ENCODE assay signal across 1 cellular context in the genomic region with DNA sequence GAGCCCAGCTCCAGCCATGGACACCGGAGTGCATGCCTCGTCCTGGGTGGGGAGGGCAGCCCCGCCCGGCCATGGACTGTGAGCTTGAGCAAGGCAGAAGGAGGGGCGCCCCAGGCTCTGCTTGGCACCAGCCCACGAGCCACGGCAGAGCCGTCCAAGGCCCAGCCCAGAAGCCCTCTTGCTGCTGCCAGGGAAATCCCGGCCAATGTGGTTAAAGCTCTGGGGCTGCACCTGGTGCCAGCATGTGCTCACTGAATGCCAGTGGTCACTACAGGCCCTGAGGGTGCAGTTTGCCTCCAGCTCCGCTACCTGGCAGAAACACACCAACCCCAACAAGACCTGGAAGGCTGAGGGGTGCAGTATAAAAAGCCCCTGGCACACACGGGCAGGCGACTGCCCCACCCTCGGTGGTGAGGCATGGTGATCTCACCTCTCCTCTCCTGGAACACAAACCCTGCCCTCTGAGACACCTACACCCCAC.
TF ChIP-seq lines count a peak whose summit lies in the region.

No MANE protein-coding gene starts in this region.

TF ChIP-seq in GM23338, 12 proteins besides CTCF, POLR2A, EP300 and RAD21 (continued from another document):
- TF ChIP-seq, protein P1, sequence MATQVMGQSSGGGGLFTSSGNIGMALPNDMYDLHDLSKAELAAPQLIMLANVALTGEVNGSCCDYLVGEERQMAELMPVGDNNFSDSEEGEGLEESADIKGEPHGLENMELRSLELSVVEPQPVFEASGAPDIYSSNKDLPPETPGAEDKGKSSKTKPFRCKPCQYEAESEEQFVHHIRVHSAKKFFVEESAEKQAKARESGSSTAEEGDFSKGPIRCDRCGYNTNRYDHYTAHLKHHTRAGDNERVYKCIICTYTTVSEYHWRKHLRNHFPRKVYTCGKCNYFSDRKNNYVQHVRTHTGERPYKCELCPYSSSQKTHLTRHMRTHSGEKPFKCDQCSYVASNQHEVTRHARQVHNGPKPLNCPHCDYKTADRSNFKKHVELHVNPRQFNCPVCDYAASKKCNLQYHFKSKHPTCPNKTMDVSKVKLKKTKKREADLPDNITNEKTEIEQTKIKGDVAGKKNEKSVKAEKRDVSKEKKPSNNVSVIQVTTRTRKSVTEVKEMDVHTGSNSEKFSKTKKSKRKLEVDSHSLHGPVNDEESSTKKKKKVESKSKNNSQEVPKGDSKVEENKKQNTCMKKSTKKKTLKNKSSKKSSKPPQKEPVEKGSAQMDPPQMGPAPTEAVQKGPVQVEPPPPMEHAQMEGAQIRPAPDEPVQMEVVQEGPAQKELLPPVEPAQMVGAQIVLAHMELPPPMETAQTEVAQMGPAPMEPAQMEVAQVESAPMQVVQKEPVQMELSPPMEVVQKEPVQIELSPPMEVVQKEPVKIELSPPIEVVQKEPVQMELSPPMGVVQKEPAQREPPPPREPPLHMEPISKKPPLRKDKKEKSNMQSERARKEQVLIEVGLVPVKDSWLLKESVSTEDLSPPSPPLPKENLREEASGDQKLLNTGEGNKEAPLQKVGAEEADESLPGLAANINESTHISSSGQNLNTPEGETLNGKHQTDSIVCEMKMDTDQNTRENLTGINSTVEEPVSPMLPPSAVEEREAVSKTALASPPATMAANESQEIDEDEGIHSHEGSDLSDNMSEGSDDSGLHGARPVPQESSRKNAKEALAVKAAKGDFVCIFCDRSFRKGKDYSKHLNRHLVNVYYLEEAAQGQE (IDR thresholded peaks at IDR 0.05; ENCODE audit: unreplicated experiment) = no peak
- TF ChIP-seq, protein P2, sequence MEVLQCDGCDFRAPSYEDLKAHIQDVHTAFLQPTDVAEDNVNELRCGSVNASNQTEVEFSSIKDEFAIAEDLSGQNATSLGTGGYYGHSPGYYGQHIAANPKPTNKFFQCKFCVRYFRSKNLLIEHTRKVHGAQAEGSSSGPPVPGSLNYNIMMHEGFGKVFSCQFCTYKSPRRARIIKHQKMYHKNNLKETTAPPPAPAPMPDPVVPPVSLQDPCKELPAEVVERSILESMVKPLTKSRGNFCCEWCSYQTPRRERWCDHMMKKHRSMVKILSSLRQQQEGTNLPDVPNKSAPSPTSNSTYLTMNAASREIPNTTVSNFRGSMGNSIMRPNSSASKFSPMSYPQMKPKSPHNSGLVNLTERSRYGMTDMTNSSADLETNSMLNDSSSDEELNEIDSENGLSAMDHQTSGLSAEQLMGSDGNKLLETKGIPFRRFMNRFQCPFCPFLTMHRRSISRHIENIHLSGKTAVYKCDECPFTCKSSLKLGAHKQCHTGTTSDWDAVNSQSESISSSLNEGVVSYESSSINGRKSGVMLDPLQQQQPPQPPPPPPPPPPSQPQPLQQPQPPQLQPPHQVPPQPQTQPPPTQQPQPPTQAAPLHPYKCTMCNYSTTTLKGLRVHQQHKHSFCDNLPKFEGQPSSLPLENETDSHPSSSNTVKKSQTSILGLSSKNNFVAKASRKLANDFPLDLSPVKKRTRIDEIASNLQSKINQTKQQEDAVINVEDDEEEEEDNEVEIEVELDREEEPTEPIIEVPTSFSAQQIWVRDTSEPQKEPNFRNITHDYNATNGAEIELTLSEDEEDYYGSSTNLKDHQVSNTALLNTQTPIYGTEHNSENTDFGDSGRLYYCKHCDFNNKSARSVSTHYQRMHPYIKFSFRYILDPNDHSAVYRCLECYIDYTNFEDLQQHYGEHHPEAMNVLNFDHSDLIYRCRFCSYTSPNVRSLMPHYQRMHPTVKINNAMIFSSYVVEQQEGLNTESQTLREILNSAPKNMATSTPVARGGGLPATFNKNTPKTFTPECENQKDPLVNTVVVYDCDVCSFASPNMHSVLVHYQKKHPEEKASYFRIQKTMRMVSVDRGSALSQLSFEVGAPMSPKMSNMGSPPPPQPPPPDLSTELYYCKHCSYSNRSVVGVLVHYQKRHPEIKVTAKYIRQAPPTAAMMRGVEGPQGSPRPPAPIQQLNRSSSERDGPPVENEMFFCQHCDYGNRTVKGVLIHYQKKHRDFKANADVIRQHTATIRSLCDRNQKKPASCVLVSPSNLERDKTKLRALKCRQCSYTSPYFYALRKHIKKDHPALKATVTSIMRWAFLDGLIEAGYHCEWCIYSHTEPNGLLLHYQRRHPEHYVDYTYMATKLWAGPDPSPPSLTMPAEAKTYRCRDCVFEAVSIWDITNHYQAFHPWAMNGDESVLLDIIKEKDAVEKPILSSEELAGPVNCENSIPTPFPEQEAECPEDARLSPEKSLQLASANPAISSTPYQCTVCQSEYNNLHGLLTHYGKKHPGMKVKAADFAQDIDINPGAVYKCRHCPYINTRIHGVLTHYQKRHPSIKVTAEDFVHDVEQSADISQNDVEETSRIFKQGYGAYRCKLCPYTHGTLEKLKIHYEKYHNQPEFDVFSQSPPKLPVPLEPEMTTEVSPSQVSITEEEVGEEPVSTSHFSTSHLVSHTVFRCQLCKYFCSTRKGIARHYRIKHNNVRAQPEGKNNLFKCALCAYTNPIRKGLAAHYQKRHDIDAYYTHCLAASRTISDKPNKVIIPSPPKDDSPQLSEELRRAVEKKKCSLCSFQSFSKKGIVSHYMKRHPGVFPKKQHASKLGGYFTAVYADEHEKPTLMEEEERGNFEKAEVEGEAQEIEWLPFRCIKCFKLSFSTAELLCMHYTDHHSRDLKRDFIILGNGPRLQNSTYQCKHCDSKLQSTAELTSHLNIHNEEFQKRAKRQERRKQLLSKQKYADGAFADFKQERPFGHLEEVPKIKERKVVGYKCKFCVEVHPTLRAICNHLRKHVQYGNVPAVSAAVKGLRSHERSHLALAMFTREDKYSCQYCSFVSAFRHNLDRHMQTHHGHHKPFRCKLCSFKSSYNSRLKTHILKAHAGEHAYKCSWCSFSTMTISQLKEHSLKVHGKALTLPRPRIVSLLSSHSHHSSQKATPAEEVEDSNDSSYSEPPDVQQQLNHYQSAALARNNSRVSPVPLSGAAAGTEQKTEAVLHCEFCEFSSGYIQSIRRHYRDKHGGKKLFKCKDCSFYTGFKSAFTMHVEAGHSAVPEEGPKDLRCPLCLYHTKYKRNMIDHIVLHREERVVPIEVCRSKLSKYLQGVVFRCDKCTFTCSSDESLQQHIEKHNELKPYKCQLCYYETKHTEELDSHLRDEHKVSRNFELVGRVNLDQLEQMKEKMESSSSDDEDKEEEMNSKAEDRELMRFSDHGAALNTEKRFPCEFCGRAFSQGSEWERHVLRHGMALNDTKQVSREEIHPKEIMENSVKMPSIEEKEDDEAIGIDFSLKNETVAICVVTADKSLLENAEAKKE (CRISPR knock-in tag; IDR thresholded peaks at IDR 0.05) = no peak
- no peak for TF ChIP-seq JUNB (IDR thresholded peaks at IDR 0.05; ENCODE audit: unreplicated experiment)
